Comparison of ENCODE assay signal across 12 cellular contexts in the genomic region with DNA sequence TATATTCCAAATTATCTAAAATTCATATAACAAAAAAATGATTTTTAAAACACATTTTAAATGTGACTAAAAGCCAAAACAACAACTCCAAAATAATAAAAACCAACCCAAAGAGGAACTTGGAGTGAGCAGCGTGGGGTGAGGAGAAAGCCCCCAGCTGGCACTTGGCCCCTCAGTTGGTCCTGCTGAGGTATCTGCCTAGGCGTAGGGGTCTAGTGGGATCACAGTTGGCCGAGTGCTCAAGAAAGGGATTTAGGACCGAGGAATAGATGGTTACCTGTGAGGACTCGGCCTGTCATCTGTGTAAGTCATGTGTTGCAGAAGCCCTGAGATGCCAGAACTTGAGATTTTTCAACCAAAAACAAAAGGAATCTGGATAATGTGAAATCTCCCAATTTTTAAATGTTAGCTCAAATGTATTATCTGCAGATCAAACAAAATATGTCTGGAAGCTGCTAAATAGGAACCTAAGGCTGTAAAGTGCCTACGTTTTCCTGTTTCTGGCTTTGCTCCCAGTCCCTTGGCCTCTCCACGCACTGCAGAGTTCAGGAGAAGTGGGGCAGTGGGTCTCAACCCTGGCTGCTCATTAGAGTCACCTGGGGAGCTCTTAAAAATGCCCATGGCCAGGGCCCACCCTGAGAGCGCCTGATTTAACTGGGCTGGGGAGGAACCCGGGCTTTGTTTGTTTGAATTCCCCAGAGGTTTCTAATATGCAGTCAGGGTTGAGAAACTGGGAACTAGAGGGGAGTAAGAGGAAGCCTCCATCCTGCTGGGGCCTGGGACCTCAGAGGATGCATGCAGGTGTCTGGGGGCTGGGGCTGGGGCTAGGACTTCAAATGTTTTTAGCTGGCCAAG. TPM values are rescaled to one million over a fixed set of nuclear protein-coding genes. Genes with fewer than 3 reads are reported as not detected.
DNase-seq lines count a peak whose midpoint lies in the region; ATAC-seq and TF ChIP-seq lines count a peak whose summit lies in the region.
"Had no signal": no experiment of that assay in that cellular context is flagged by ENCODE, and none has a peak within 500 bp of the region (broad histone marks: within the 10 kb centered on the region; RNA-seq: fewer than 3 reads in every experiment).

No MANE protein-coding gene starts in this region.

- WGBS in thyroid gland, 2 donors = 43 to 47% methylated on average over 9 of the region's 9 CpGs

- peak; percentile 53 for DNase-seq in activated effector memory CD4-positive, alpha-beta T cell treated with anti-CD3 and anti-CD28 coated beads, Interleukin-2, amount 50 U/mL, for 16 hours
- no peak for DNase-seq in activated effector memory CD4-positive, alpha-beta T cell treated with Interleukin-2 at 50 U/mL for 16 hours
- DNase-seq in SKM-1 (lab: John Stamatoyannopoulos, UW; ENCODE audit: unreplicated experiment) = peak; percentile 16
- peak; percentile 57 for DNase-seq in fibroblast of pulmonary artery (ENCODE audit: low read depth)
- DNase-seq in thyroid gland = peak; percentile 72 to 76
- no peak for DNase-seq in tibial artery
- DNase-seq: activated naive CD4-positive, alpha-beta T cell; GOT3; RPMI8226; T1000 had no signal

- no peaks in the 10 kb centered on the region for H3K27me3 ChIP-seq in thyroid gland
- H3K27me3 ChIP-seq in tibial artery = no peaks in the 10 kb centered on the region

- H3K4me3 ChIP-seq in fibroblast of pulmonary artery (replicated peaks; ENCODE audit: low read depth, low read length) (no peak overlapping the region), thyroid gland (replicated peaks in 1 of 3) (no peak overlapping the region), tibial artery (no peak overlapping the region)

- peaks cover 21 to 37% of the 10 kb centered on the region in 2 donors for H3K4me1 ChIP-seq in thyroid gland
- H3K4me1 ChIP-seq in tibial artery = peaks cover 6 to 62% (median 52%) of the 10 kb centered on the region in 4 donors

- intact Hi-C loops in thyroid gland (cut with DNase I) = no loop called here
- intact Hi-C loops in tibial artery (cut with DNase I; ENCODE audit: low total_unique reads) = no loop called here

- no peak for TF ChIP-seq CTCF in fibroblast of pulmonary artery (IDR thresholded peaks at IDR 0.05; ENCODE audit: low read length, missing control alignments)
- TF ChIP-seq CTCF in thyroid gland (IDR thresholded peaks at IDR 0.05) = no peak
- no peak for TF ChIP-seq CTCF in tibial artery (IDR thresholded peaks at IDR 0.05)

- no peak for TF ChIP-seq POLR2A in thyroid gland (IDR thresholded peaks at IDR 0.05)

- H3K36me3 ChIP-seq in thyroid gland (no peaks in the 10 kb centered on the region), tibial artery (peaks cover 0 to 5% (median 0%) of the 10 kb centered on the region in 3 donors)

- ATAC-seq in activated CD4-positive, CD25-positive, alpha-beta regulatory T cell treated with anti-CD3 and anti-CD28 coated beads, Interleukin-2, amount 50 U/mL, for 24 hours = no peak
- no peak for ATAC-seq in HG03025 (IDR thresholded peaks at IDR 0.05; ENCODE audit: low FRiP score, unreplicated experiment)

- H3K27ac ChIP-seq in thyroid gland (peak overlapping the region in 2 of 3 donors; percentile 54 to 62), tibial artery (peak overlapping the region in 1 of 2 donors; percentile 42)

- H3K9me3 ChIP-seq in thyroid gland = no peaks in the 10 kb centered on the region
- H3K9me3 ChIP-seq in tibial artery = no peaks in the 10 kb centered on the region

RNA-seq across cellular contexts. Expression of gene LDLRAP1, which starts 38.5 kb away (rescaled TPM):
- 10 to 100 TPM; 25.1 to 40.9 (median 34.4) TPM for total RNA-seq in thyroid gland

Comparison
In these comparisons a context has a peak if more than half of its experiments do, and no peak if none do; other contexts are left out.
1. DNase-seq: peak in activated effector memory CD4-positive, alpha-beta T cell treated with anti-CD3 and anti-CD28 coated beads, Interleukin-2, amount 50 U/mL, for 16 hours (single experiment), SKM-1 (single experiment), fibroblast of pulmonary artery (single experiment) and thyroid gland (2 of 2); none in activated effector memory CD4-positive, alpha-beta T cell treated with Interleukin-2 at 50 U/mL for 16 hours (single experiment) and tibial artery (0 of 2).